Comparison of ENCODE assay signal across 16 cellular contexts in genomic region chr15:63530235-63530634, GRCh38. TPM values are rescaled to one million over a fixed set of nuclear protein-coding genes. Genes with fewer than 3 reads are reported as not detected.
DNase-seq lines count a peak whose midpoint lies in the region; ATAC-seq and TF ChIP-seq lines count a peak whose summit lies in the region.
"Had no signal": no experiment of that assay in that cellular context is flagged by ENCODE, and none has a peak within 500 bp of the region (broad histone marks: within the 10 kb centered on the region; RNA-seq: fewer than 3 reads in every experiment).

No MANE protein-coding gene starts in this region.

- TF ChIP-seq POLR2A in upper lobe of left lung (IDR thresholded peaks at IDR 0.05) = no peak

- no peak for TF ChIP-seq EP300 in upper lobe of left lung (IDR thresholded peaks at IDR 0.05)

- no peaks in the 10 kb centered on the region for H3K9me3 Mint-ChIP-seq in activated CD8-positive, alpha-beta T cell treated with anti-CD3 and anti-CD28 coated beads for 36 hours
- H3K9me3 Mint-ChIP-seq in activated CD8-positive, alpha-beta T cell treated with anti-CD3 and anti-CD28 coated beads, Interleukin-2, amount 10 ng/mL, durations not matched to agents 7 days and 5 days (ENCODE audit: insufficient read depth) = no peaks in the 10 kb centered on the region
- no peaks in the 10 kb centered on the region for H3K9me3 Mint-ChIP-seq in IgD-negative memory B cell
- H3K9me3 Mint-ChIP-seq in activated naive CD8-positive, alpha-beta T cell treated with anti-CD3 and anti-CD28 coated beads for 36 hours = peaks cover 2% of the 10 kb centered on the region

- peak overlapping the region; percentile 73 for H3K27ac Mint-ChIP-seq in activated CD8-positive, alpha-beta T cell treated with anti-CD3 and anti-CD28 coated beads for 36 hours
- H3K27ac Mint-ChIP-seq in activated CD8-positive, alpha-beta T cell treated with anti-CD3 and anti-CD28 coated beads, Interleukin-2, amount 10 ng/mL, durations not matched to agents 7 days and 5 days = no peak overlapping the region
- peak overlapping the region in 2 of 3 donors; percentile 83 to 92 for H3K27ac Mint-ChIP-seq in IgD-negative memory B cell
- peak overlapping the region; percentile 63 for H3K27ac Mint-ChIP-seq in activated naive CD8-positive, alpha-beta T cell treated with anti-CD3 and anti-CD28 coated beads for 36 hours

- WGBS in upper lobe of left lung, 2 donors = 79 to 93% methylated on average over 7 of the region's 7 CpGs

- DNase-seq in activated CD8-positive, alpha-beta T cell treated with anti-CD3 and anti-CD28 coated beads for 36 hours = peak; percentile 48
- DNase-seq in activated CD8-positive, alpha-beta T cell treated with anti-CD3 and anti-CD28 coated beads, Interleukin-2, amount 10 ng/mL, durations not matched to agents 7 days and 5 days = no peak
- peak; percentile 19 for DNase-seq in activated naive CD8-positive, alpha-beta T cell treated with anti-CD3 and anti-CD28 coated beads for 36 hours
- peak; percentile 12 for DNase-seq in stimulated activated CD4-positive, alpha-beta T cell treated with anti-CD3 and anti-CD28 coated beads, Interleukin-4, amount 100 ng/mL, for 1 hour
- DNase-seq in upper lobe of left lung (no peak), DMS53 treated with DMSO at 0.1 percent for 48 hours (lab: John Stamatoyannopoulos, UW; ENCODE audit: unreplicated experiment) (no peak)
- DNase-seq in activated effector memory CD4-positive, alpha-beta T cell treated with Interleukin-2 at 50 U/mL for 16 hours = no peak
- DNase-seq: activated effector memory CD4-positive, alpha-beta T cell treated with anti-CD3 and anti-CD28 coated beads, Interleukin-2, amount 50 U/mL, for 16 hours; body of pancreas; DMS79; heart left ventricle; NCI-H1048; NCI-H2081 treated with DMSO at 0.1 percent for 48 hours; NK-92 treated with Interleukin-12 subunit alpha and Interleukin-12 subunit beta, amount 100 ng/mL, for 24 hours; SK-N-SH had no signal

- peaks cover 29% of the 10 kb centered on the region for H3K36me3 Mint-ChIP-seq in activated CD8-positive, alpha-beta T cell treated with anti-CD3 and anti-CD28 coated beads for 36 hours (ENCODE audit: low read depth)
- H3K36me3 Mint-ChIP-seq in activated CD8-positive, alpha-beta T cell treated with anti-CD3 and anti-CD28 coated beads, Interleukin-2, amount 10 ng/mL, durations not matched to agents 7 days and 5 days (ENCODE audit: low read depth) = peaks cover 18% of the 10 kb centered on the region
- H3K36me3 Mint-ChIP-seq in IgD-negative memory B cell = peaks cover 2% of the 10 kb centered on the region
- peaks cover 32% of the 10 kb centered on the region for H3K36me3 Mint-ChIP-seq in activated naive CD8-positive, alpha-beta T cell treated with anti-CD3 and anti-CD28 coated beads for 36 hours

- TF ChIP-seq CTCF in activated CD8-positive, alpha-beta T cell treated with anti-CD3 and anti-CD28 coated beads for 36 hours (IDR thresholded peaks at IDR 0.05) = no peak
- TF ChIP-seq CTCF in upper lobe of left lung (IDR thresholded peaks at IDR 0.05) = no peak

- no peaks in the 10 kb centered on the region for H3K36me3 ChIP-seq in upper lobe of left lung
- H3K36me3 ChIP-seq: heart left ventricle had no signal

- no peak overlapping the region for H3K4me3 Mint-ChIP-seq in activated CD8-positive, alpha-beta T cell treated with anti-CD3 and anti-CD28 coated beads for 36 hours
- H3K4me3 Mint-ChIP-seq in activated CD8-positive, alpha-beta T cell treated with anti-CD3 and anti-CD28 coated beads, Interleukin-2, amount 10 ng/mL, durations not matched to agents 7 days and 5 days = no peak overlapping the region
- peak overlapping the region in 2 of 4 donors; percentile 72 to 85 for H3K4me3 Mint-ChIP-seq in IgD-negative memory B cell
- H3K4me3 Mint-ChIP-seq in activated naive CD8-positive, alpha-beta T cell treated with anti-CD3 and anti-CD28 coated beads for 36 hours = peak overlapping the region; percentile 45

- peaks cover 27 to 83% (median 34%) of the 10 kb centered on the region in 4 donors for H3K4me1 ChIP-seq in upper lobe of left lung

- H3K4me1 Mint-ChIP-seq in activated CD8-positive, alpha-beta T cell treated with anti-CD3 and anti-CD28 coated beads for 36 hours (ENCODE audit: low read depth) = peaks cover 89% of the 10 kb centered on the region
- peaks cover 43% of the 10 kb centered on the region for H3K4me1 Mint-ChIP-seq in activated CD8-positive, alpha-beta T cell treated with anti-CD3 and anti-CD28 coated beads, Interleukin-2, amount 10 ng/mL, durations not matched to agents 7 days and 5 days (ENCODE audit: low read depth)
- peaks cover 60 to 85% (median 82%) of the 10 kb centered on the region in 3 donors for H3K4me1 Mint-ChIP-seq in IgD-negative memory B cell
- H3K4me1 Mint-ChIP-seq in activated naive CD8-positive, alpha-beta T cell treated with anti-CD3 and anti-CD28 coated beads for 36 hours = peaks cover 76% of the 10 kb centered on the region

- no peaks in the 10 kb centered on the region for H3K9me3 ChIP-seq in upper lobe of left lung
- H3K9me3 ChIP-seq: body of pancreas, heart left ventricle, SK-N-SH had no signal

- no peak overlapping the region for H3K27ac ChIP-seq in upper lobe of left lung
- H3K27ac ChIP-seq: body of pancreas, heart left ventricle had no signal

- intact Hi-C loops in activated CD8-positive, alpha-beta T cell treated with anti-CD3 and anti-CD28 coated beads for 36 hours (cut with micrococcal nuclease) = no loop called here

- CTCF ChIA-PET in activated CD8-positive, alpha-beta T cell treated with anti-CD3 and anti-CD28 coated beads for 36 hours (lab: Charles Lee) = interaction anchor here (0.9 to 2.5 kb wide), 11 partner anchors 7 to 64 kb away, joined by 3 to 10 read pairs (median 4); no protein-coding TSS in a partner anchor
- CTCF ChIA-PET in activated CD8-positive, alpha-beta T cell treated with anti-CD3 and anti-CD28 coated beads, Interleukin-2, amount 10 ng/mL, durations not matched to agents 7 days and 5 days (lab: Charles Lee) = interaction anchor here (1.3 to 1.6 kb wide), 3 partner anchors 12 to 49 kb away, joined by 3 to 5 read pairs (median 3); no protein-coding TSS in a partner anchor

- POLR2A ChIA-PET in activated CD8-positive, alpha-beta T cell treated with anti-CD3 and anti-CD28 coated beads for 36 hours (lab: Charles Lee) = interaction anchor here (1.4 to 3.2 kb wide), 5 partner anchors 8 to 25 kb away, joined by 5 to 8 read pairs (median 5); no protein-coding TSS in a partner anchor
- POLR2A ChIA-PET in activated CD8-positive, alpha-beta T cell treated with anti-CD3 and anti-CD28 coated beads, Interleukin-2, amount 10 ng/mL, durations not matched to agents 7 days and 5 days (lab: Charles Lee) = interaction anchor here (0.8 to 1.4 kb wide), 2 partner anchors 11 to 70 kb away, joined by 3 read pairs; no protein-coding TSS in a partner anchor

- H3K27me3 ChIP-seq in upper lobe of left lung = no peaks in the 10 kb centered on the region
- H3K27me3 ChIP-seq: body of pancreas, heart left ventricle had no signal

- ATAC-seq in activated CD8-positive, alpha-beta T cell treated with anti-CD3 and anti-CD28 coated beads for 36 hours = no peak
- no peak for ATAC-seq in activated CD8-positive, alpha-beta T cell treated with anti-CD3 and anti-CD28 coated beads, Interleukin-2, amount 10 ng/mL, durations not matched to agents 7 days and 5 days
- no peak for ATAC-seq in upper lobe of left lung (ENCODE audit: low FRiP score in 2 of 2)
- ATAC-seq: body of pancreas, heart left ventricle had no signal

- H3K4me3 ChIP-seq in upper lobe of left lung = no peak overlapping the region
- H3K4me3 ChIP-seq: body of pancreas, heart left ventricle had no signal

- H3K27me3 Mint-ChIP-seq in activated CD8-positive, alpha-beta T cell treated with anti-CD3 and anti-CD28 coated beads for 36 hours = no peaks in the 10 kb centered on the region
- H3K27me3 Mint-ChIP-seq in activated CD8-positive, alpha-beta T cell treated with anti-CD3 and anti-CD28 coated beads, Interleukin-2, amount 10 ng/mL, durations not matched to agents 7 days and 5 days (ENCODE audit: low read depth) = no peaks in the 10 kb centered on the region
- H3K27me3 Mint-ChIP-seq in IgD-negative memory B cell = no peaks in the 10 kb centered on the region
- no peaks in the 10 kb centered on the region for H3K27me3 Mint-ChIP-seq in activated naive CD8-positive, alpha-beta T cell treated with anti-CD3 and anti-CD28 coated beads for 36 hours

RNA-seq across cellular contexts. Expression of gene USP3, which starts 25.8 kb away (rescaled TPM):
- total RNA-seq in activated CD8-positive, alpha-beta T cell treated with anti-CD3 and anti-CD28 coated beads for 36 hours = 10 to 100 TPM; 57.1 to 58.6 TPM
- 10 to 100 TPM; 48.3 to 49.1 TPM for total RNA-seq in activated CD8-positive, alpha-beta T cell treated with anti-CD3 and anti-CD28 coated beads, Interleukin-2, amount 10 ng/mL, durations not matched to agents 7 days and 5 days
- 42.7 TPM for polyA plus RNA-seq in IgD-negative memory B cell
- 10 to 100 TPM; 42.2 to 46.0 TPM for total RNA-seq in activated naive CD8-positive, alpha-beta T cell treated with anti-CD3 and anti-CD28 coated beads for 36 hours
- 10 to 100 TPM; 45.7 to 87.0 (median 63.8) TPM for total RNA-seq in upper lobe of left lung

Comparison
In these comparisons a context has a peak if more than half of its experiments do, and no peak if none do; other contexts are left out.
1. DNase-seq: peak in activated CD8-positive, alpha-beta T cell treated with anti-CD3 and anti-CD28 coated beads for 36 hours (single experiment), activated naive CD8-positive, alpha-beta T cell treated with anti-CD3 and anti-CD28 coated beads for 36 hours (single experiment) and stimulated activated CD4-positive, alpha-beta T cell treated with anti-CD3 and anti-CD28 coated beads, Interleukin-4, amount 100 ng/mL, for 1 hour (single experiment); none in activated CD8-positive, alpha-beta T cell treated with anti-CD3 and anti-CD28 coated beads, Interleukin-2, amount 10 ng/mL, durations not matched to agents 7 days and 5 days (single experiment), upper lobe of left lung (0 of 2), activated effector memory CD4-positive, alpha-beta T cell treated with Interleukin-2 at 50 U/mL for 16 hours (single experiment) and DMS53 treated with DMSO at 0.1 percent for 48 hours (single experiment).